8 cellular contexts compared by ENCODE assay signal in genomic region chr4:15712214-15712613, GRCh38.
"Had no signal": no experiment of that assay in that cellular context is flagged by ENCODE, and none has a peak within 500 bp of the region (broad histone marks: within the 10 kb centered on the region; RNA-seq: fewer than 3 reads in every experiment).

No MANE protein-coding gene starts in this region.

- H3K27ac Mint-ChIP-seq: HFFc6 had no signal

- H3K9me3 ChIP-seq: HAP-1 had no signal

- H3K4me3 Mint-ChIP-seq: HFFc6 had no signal

- H3K9me3 Mint-ChIP-seq: HFFc6 had no signal

- H3K36me3 ChIP-seq: HAP-1 had no signal

- DNase-seq: GM23248, GOT3, H7, HFFc6, IMR-90 had no signal

- H3K4me3 ChIP-seq: GM23248, HAP-1 had no signal

- H3K27ac ChIP-seq: GM23248, HL-60 had no signal

- H3K9ac ChIP-seq: GM23248 had no signal

- H2AFZ ChIP-seq: GM23248 had no signal

- ATAC-seq: HCT116 had no signal
